In genomic region chr2:238415893-238416292, GRCh38 we compare ENCODE assay signal across 23 cellular contexts. TPM values are rescaled to one million over a fixed set of nuclear protein-coding genes. Genes with fewer than 3 reads are reported as not detected.
DNase-seq lines count a peak whose midpoint lies in the region; ATAC-seq and TF ChIP-seq lines count a peak whose summit lies in the region.
"Had no signal": no experiment of that assay in that cellular context is flagged by ENCODE, and none has a peak within 500 bp of the region (broad histone marks: within the 10 kb centered on the region; RNA-seq: fewer than 3 reads in every experiment).

No MANE protein-coding gene starts in this region.

- H4K20me1 ChIP-seq in MM.1S (ENCODE audit: insufficient read depth, low read length), result no peaks in the 10 kb centered on the region
- H4K20me1 ChIP-seq: BLaER1 had no signal

- no peak for TF ChIP-seq CTCF in activated CD8-positive, alpha-beta T cell treated with anti-CD3 and anti-CD28 coated beads for 36 hours (IDR thresholded peaks at IDR 0.05)
- TF ChIP-seq CTCF in MM.1S (IDR thresholded peaks at IDR 0.05; ENCODE audit: low read length), result no peak
- TF ChIP-seq CTCF in RWPE1 (conservative IDR thresholded peaks at IDR 0.05; ENCODE audit: low read depth), result no peak
- no peak for TF ChIP-seq CTCF in glutamatergic neuron (IDR thresholded peaks at IDR 0.05; ENCODE audit: partially characterized antibody, unreplicated experiment)

- peaks cover 12% of the 10 kb centered on the region for H3K36me3 Mint-ChIP-seq in activated CD8-positive, alpha-beta T cell treated with anti-CD3 and anti-CD28 coated beads, Interleukin-2, amount 10 ng/mL, durations not matched to agents 7 days and 5 days (ENCODE audit: low read depth)
- H3K36me3 Mint-ChIP-seq in activated CD8-positive, alpha-beta T cell treated with anti-CD3 and anti-CD28 coated beads for 36 hours (ENCODE audit: low read depth), result peaks cover 8% of the 10 kb centered on the region
- H3K36me3 Mint-ChIP-seq in glutamatergic neuron (ENCODE audit: unreplicated experiment), result peaks cover 14% of the 10 kb centered on the region

- H3K4me1 Mint-ChIP-seq in activated CD8-positive, alpha-beta T cell treated with anti-CD3 and anti-CD28 coated beads, Interleukin-2, amount 10 ng/mL, durations not matched to agents 7 days and 5 days (ENCODE audit: low read depth), result peaks cover 11% of the 10 kb centered on the region
- peaks cover 6% of the 10 kb centered on the region for H3K4me1 Mint-ChIP-seq in activated CD8-positive, alpha-beta T cell treated with anti-CD3 and anti-CD28 coated beads for 36 hours (ENCODE audit: low read depth)
- peaks cover 3% of the 10 kb centered on the region for H3K4me1 Mint-ChIP-seq in glutamatergic neuron (ENCODE audit: low read depth, unreplicated experiment)
- H3K4me1 Mint-ChIP-seq: B cell had no signal

- H3F3A ChIP-seq in MM.1S (ENCODE audit: insufficient read depth, low read length), result peaks cover 22% of the 10 kb centered on the region; the same call in 1 of the 2 replicates

- 0 out of 2 replicates have a peak overlapping the region, but pooled peaks have one; percentile 52 for H3K4me3 ChIP-seq in MM.1S (ENCODE audit: low read length)
- H3K4me3 ChIP-seq: BLaER1, GM12878, GM23248 had no signal

- no peaks in the 10 kb centered on the region for H3K9me2 ChIP-seq in MM.1S (replicated peaks; ENCODE audit: insufficient read depth, low read length)

- peaks cover 16% of the 10 kb centered on the region for H3K4me1 ChIP-seq in MM.1S (ENCODE audit: low read length)
- H3K4me1 ChIP-seq: BLaER1 had no signal

- H3K27me3 Mint-ChIP-seq in activated CD8-positive, alpha-beta T cell treated with anti-CD3 and anti-CD28 coated beads, Interleukin-2, amount 10 ng/mL, durations not matched to agents 7 days and 5 days (ENCODE audit: low read depth), result peaks cover 2% of the 10 kb centered on the region
- no peaks in the 10 kb centered on the region for H3K27me3 Mint-ChIP-seq in activated CD8-positive, alpha-beta T cell treated with anti-CD3 and anti-CD28 coated beads for 36 hours
- no peaks in the 10 kb centered on the region for H3K27me3 Mint-ChIP-seq in glutamatergic neuron (ENCODE audit: unreplicated experiment)
- H3K27me3 Mint-ChIP-seq: B cell; CD4-positive, alpha-beta T cell; CD8-positive, alpha-beta memory T cell had no signal

- intact Hi-C loops in activated CD8-positive, alpha-beta T cell treated with anti-CD3 and anti-CD28 coated beads for 36 hours (cut with micrococcal nuclease), result no loop called here
- intact Hi-C loops in head of caudate nucleus (cut with DNase I), result no loop called here

- H3K4me3 Mint-ChIP-seq in activated CD8-positive, alpha-beta T cell treated with anti-CD3 and anti-CD28 coated beads, Interleukin-2, amount 10 ng/mL, durations not matched to agents 7 days and 5 days, result no peak overlapping the region
- no peak overlapping the region for H3K4me3 Mint-ChIP-seq in activated CD8-positive, alpha-beta T cell treated with anti-CD3 and anti-CD28 coated beads for 36 hours
- H3K4me3 Mint-ChIP-seq in glutamatergic neuron (ENCODE audit: unreplicated experiment), result no peak overlapping the region
- H3K4me3 Mint-ChIP-seq: B cell; CD4-positive, alpha-beta T cell; H9; HFFc6 had no signal

- peaks cover 18% of the 10 kb centered on the region for H3K9me3 Mint-ChIP-seq in activated CD8-positive, alpha-beta T cell treated with anti-CD3 and anti-CD28 coated beads, Interleukin-2, amount 10 ng/mL, durations not matched to agents 7 days and 5 days (ENCODE audit: insufficient read depth)
- peaks cover 10% of the 10 kb centered on the region for H3K9me3 Mint-ChIP-seq in activated CD8-positive, alpha-beta T cell treated with anti-CD3 and anti-CD28 coated beads for 36 hours
- peaks cover 2% of the 10 kb centered on the region for H3K9me3 Mint-ChIP-seq in glutamatergic neuron (ENCODE audit: unreplicated experiment)

- peak overlapping the region; percentile 76 for H3K9ac ChIP-seq in MM.1S (ENCODE audit: low read length)
- H3K9ac ChIP-seq: BLaER1, GM23248 had no signal

- H3K27ac ChIP-seq in MM.1S (ENCODE audit: low read length) (peak overlapping the region; percentile 93; the same call in 1 of the 2 replicates), RWPE1 (peak overlapping the region; percentile 63)
- H3K27ac ChIP-seq: 22Rv1, BLaER1, C4-2B, GM23248 had no signal

- ATAC-seq in activated CD8-positive, alpha-beta T cell treated with anti-CD3 and anti-CD28 coated beads, Interleukin-2, amount 10 ng/mL, durations not matched to agents 7 days and 5 days, result no peak
- ATAC-seq in activated CD8-positive, alpha-beta T cell treated with anti-CD3 and anti-CD28 coated beads for 36 hours, result no peak
- ATAC-seq: GM12878, HCT116 had no signal

- CTCF ChIA-PET in activated CD8-positive, alpha-beta T cell treated with anti-CD3 and anti-CD28 coated beads, Interleukin-2, amount 10 ng/mL, durations not matched to agents 7 days and 5 days (lab: Charles Lee), result no interaction called here
- CTCF ChIA-PET in activated CD8-positive, alpha-beta T cell treated with anti-CD3 and anti-CD28 coated beads for 36 hours (lab: Charles Lee), result no interaction called here
- CTCF ChIA-PET in RWPE1 (lab: Yijun Ruan, JAX), result no interaction called here

- H2AFZ ChIP-seq in MM.1S (ENCODE audit: low read length), result no peak overlapping the region
- H2AFZ ChIP-seq: GM23248 had no signal

- DNase-seq in activated CD8-positive, alpha-beta T cell treated with anti-CD3 and anti-CD28 coated beads, Interleukin-2, amount 10 ng/mL, durations not matched to agents 7 days and 5 days, result no peak
- no peak for DNase-seq in activated CD8-positive, alpha-beta T cell treated with anti-CD3 and anti-CD28 coated beads for 36 hours
- DNase-seq in MM.1S, result no peak
- no peak for DNase-seq in RWPE1 (ENCODE audit: low spot score)
- no peak for DNase-seq in glutamatergic neuron
- no peak for DNase-seq in head of caudate nucleus
- no peak for DNase-seq in NCI-H446 treated with DMSO at 0.1 percent for 48 hours (lab: John Stamatoyannopoulos, UW)
- no peak for DNase-seq in NCI-H524 (lab: John Stamatoyannopoulos, UW)
- DNase-seq: CD4-positive, alpha-beta T cell; CD8-positive, alpha-beta memory T cell; DMS 273 treated with DMSO at 0.1 percent for 48 hours; DMS79; EL; GDM1; GM23248; HFFc6 had no signal

- POLR2A ChIA-PET in activated CD8-positive, alpha-beta T cell treated with anti-CD3 and anti-CD28 coated beads, Interleukin-2, amount 10 ng/mL, durations not matched to agents 7 days and 5 days (lab: Charles Lee), result no interaction called here
- POLR2A ChIA-PET in activated CD8-positive, alpha-beta T cell treated with anti-CD3 and anti-CD28 coated beads for 36 hours (lab: Charles Lee), result interaction anchor here (0.9 kb wide), 1 partner anchor 21 kb away, joined by 3 read pairs; no protein-coding TSS in a partner anchor
- POLR2A ChIA-PET in RWPE1 (lab: Yijun Ruan, JAX; ENCODE audit: low non-redundant PET), result no interaction called here

- H3K27ac Mint-ChIP-seq in activated CD8-positive, alpha-beta T cell treated with anti-CD3 and anti-CD28 coated beads, Interleukin-2, amount 10 ng/mL, durations not matched to agents 7 days and 5 days, result peak overlapping the region; percentile 26
- H3K27ac Mint-ChIP-seq in activated CD8-positive, alpha-beta T cell treated with anti-CD3 and anti-CD28 coated beads for 36 hours, result no peak overlapping the region
- H3K27ac Mint-ChIP-seq in glutamatergic neuron (ENCODE audit: unreplicated experiment), result peak overlapping the region; percentile 4
- H3K27ac Mint-ChIP-seq: B cell; CD4-positive, alpha-beta T cell; HFFc6 had no signal

- H3K27me3 ChIP-seq in MM.1S (replicated peaks; ENCODE audit: insufficient read depth, low read length), result no peaks in the 10 kb centered on the region
- H3K27me3 ChIP-seq: BLaER1 had no signal

- H3K9me3 ChIP-seq in MM.1S (replicated peaks; ENCODE audit: insufficient read depth, low read length), result no peaks in the 10 kb centered on the region

- no peaks in the 10 kb centered on the region for H3K36me3 ChIP-seq in MM.1S (replicated peaks; ENCODE audit: insufficient read depth, low read length)

- peak overlapping the region; percentile 91; the same call in 1 of the 2 replicates for H3K4me2 ChIP-seq in MM.1S (ENCODE audit: low read depth, low read length)
- H3K4me2 ChIP-seq: BLaER1 had no signal

- H3K79me2 ChIP-seq in MM.1S (ENCODE audit: low read length), result no peaks in the 10 kb centered on the region

RNA-seq across cellular contexts. Expression of gene ASB1, which starts 10.8 kb away (rescaled TPM):
- total RNA-seq in activated CD8-positive, alpha-beta T cell treated with anti-CD3 and anti-CD28 coated beads, Interleukin-2, amount 10 ng/mL, durations not matched to agents 7 days and 5 days, result 10 to 100 TPM; 27.9 to 31.0 TPM
- total RNA-seq in activated CD8-positive, alpha-beta T cell treated with anti-CD3 and anti-CD28 coated beads for 36 hours, result 10 to 100 TPM; 39.8 to 48.1 TPM
- 36.1 TPM for total RNA-seq in glutamatergic neuron (ENCODE audit: unreplicated experiment)
